ENCODE assay signal across 10 cellular contexts in the genomic region with DNA sequence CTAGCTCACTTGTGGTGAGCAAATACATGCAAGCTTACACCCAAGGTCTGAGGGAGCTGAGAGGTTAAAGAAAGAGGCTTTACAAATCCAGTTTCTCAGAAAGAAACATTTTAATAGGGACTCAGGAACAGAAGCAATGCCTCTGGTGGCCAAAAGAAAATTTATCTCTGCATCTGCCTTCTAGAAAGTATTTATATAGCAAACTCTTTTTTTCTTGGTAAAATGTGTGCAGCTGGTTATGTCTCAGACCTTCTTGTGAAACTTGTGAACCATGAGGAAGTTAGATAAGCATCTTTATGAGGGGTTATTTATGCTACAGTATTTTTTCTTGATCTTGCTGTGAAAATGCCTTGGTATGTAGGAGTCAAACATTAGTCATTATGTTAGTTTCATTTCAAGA. TPM values are rescaled to one million over a fixed set of nuclear protein-coding genes. Genes with fewer than 3 reads are reported as not detected.
DNase-seq lines count a peak whose midpoint lies in the region; ATAC-seq and TF ChIP-seq lines count a peak whose summit lies in the region.
"Had no signal": no experiment of that assay in that cellular context is flagged by ENCODE, and none has a peak within 500 bp of the region (broad histone marks: within the 10 kb centered on the region; RNA-seq: fewer than 3 reads in every experiment).

No MANE protein-coding gene starts in this region.

- peak overlapping the region; percentile 74 to 79 for H3K27ac Mint-ChIP-seq in T-cell
- H3K27ac Mint-ChIP-seq in mesothelial cell of epicardium: peak overlapping the region; percentile 72

- H3K36me3 Mint-ChIP-seq in T-cell (peaks cover 8% of the 10 kb centered on the region), mesothelial cell of epicardium (no peaks in the 10 kb centered on the region)

- ATAC-seq in GM18511 (IDR thresholded peaks at IDR 0.05; ENCODE audit: unreplicated experiment) (peak; percentile 90), HG03520 (IDR thresholded peaks at IDR 0.05; ENCODE audit: unreplicated experiment) (peak; percentile 46), T-cell (replicated peaks in 1 of 4) (peak in 3 of 4 experiments; percentile 43 to 69 (median 58)), HG03097 (IDR thresholded peaks at IDR 0.05; ENCODE audit: low FRiP score, unreplicated experiment) (no peak), GM21717 (IDR thresholded peaks at IDR 0.05; ENCODE audit: unreplicated experiment) (no peak)

- H3K27me3 Mint-ChIP-seq in T-cell (peaks cover 0 to 10% of the 10 kb centered on the region in 2 donors), mesothelial cell of epicardium (ENCODE audit: low read depth) (no peaks in the 10 kb centered on the region)

- DNase-seq in T-cell (no peak), mesothelial cell of epicardium (ENCODE audit: low spot score in 2 of 2, unreplicated experiment in 2 of 2) (no peak), cardiac septum (ENCODE audit: low spot score) (no peak), NCI-H524 (lab: John Stamatoyannopoulos, UW) (no peak)
- DNase-seq: midbrain, NCI-H1092 had no signal

- CTCF ChIA-PET in T-cell (lab: Charles Lee): no interaction called here

- H3K9me3 Mint-ChIP-seq in T-cell (peaks cover 0 to 12% (median 10%) of the 10 kb centered on the region in 3 donors), mesothelial cell of epicardium (peaks cover 60% of the 10 kb centered on the region)

- H3K4me3 Mint-ChIP-seq in T-cell (no peak overlapping the region), mesothelial cell of epicardium (no peak overlapping the region)

- TF ChIP-seq CTCF in mesothelial cell of epicardium (IDR thresholded peaks at IDR 0.05; ENCODE audit: unreplicated experiment): no peak

- intact Hi-C loops in cardiac septum (cut with DNase I): no loop called here

- POLR2A ChIA-PET in T-cell (lab: Charles Lee): no interaction called here

- H3K4me1 Mint-ChIP-seq in T-cell (peaks cover 0 to 20% (median 16%) of the 10 kb centered on the region in 3 donors), mesothelial cell of epicardium (peaks cover 6% of the 10 kb centered on the region)

RNA-seq across cellular contexts. Expression of gene CYSLTR1, which starts 48.5 kb away (rescaled TPM):
- total RNA-seq in T-cell: 10 to 100 TPM; 10.6 to 17.9 (median 11.4) TPM
- total RNA-seq in mesothelial cell of epicardium: 0.54 to 0.68 TPM (median 0.62 TPM) in 3 replicates
- total RNA-seq in cardiac septum: 1.8 TPM

Comparison
In these comparisons a context has a peak if more than half of its experiments do, and no peak if none do; other contexts are left out.
1. ATAC-seq: peak in GM18511 (single experiment), HG03520 (single experiment) and T-cell (3 of 4); none in HG03097 (single experiment) and GM21717 (single experiment).